8 cellular contexts compared by ENCODE assay signal in the genomic region with DNA sequence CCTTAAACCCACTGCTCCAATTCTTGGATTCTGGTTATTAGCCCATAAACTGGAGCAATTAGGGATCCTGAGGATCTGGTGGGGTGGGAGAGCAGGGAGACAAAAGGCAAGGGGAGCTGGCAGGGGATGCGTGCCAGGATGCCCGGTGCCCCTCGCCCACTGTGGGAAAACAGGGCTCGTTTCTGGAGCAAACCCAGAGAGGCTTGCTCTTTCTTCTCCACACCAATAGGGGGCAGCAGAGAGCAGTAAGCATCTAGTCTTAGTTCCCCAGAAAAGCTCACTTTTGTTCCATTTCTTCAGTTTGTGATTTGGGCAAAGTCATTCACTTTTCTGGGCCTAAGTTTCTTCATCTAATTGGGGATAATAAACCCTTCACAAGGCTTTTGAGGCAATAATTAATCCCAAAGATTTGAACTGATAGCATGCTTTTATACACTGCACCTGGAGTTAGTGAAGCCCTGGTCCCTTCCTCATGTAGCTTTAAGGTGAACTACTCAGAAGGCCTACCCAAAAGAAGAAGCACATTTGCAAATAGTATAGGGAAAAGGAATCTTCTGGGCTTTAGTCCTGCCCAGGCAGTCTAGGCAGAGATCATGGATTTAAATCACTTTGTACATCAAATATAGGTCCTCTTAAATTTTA.
DNase-seq lines count a peak whose midpoint lies in the region; ATAC-seq and TF ChIP-seq lines count a peak whose summit lies in the region.

No MANE protein-coding gene starts in this region.

- no peaks in the 10 kb centered on the region for H3K9me3 ChIP-seq in heart left ventricle

- peak overlapping the region in 1 of 12 donors; percentile 0 for H3K27ac ChIP-seq in heart left ventricle

- no peak overlapping the region for H3K4me3 Mint-ChIP-seq in activated T-cell treated with anti-CD3 and anti-CD28 coated beads, Interleukin-2, amount 50 U/mL, for 72 hours

- TF ChIP-seq POLR2A in heart left ventricle (IDR thresholded peaks at IDR 0.05): no peak

- WGBS in heart left ventricle, 4 donors: 38 to 49% (median 40%) methylated on average over 4 of the region's 4 CpGs

- H3K4me3 ChIP-seq in heart left ventricle: no peak overlapping the region

- DNase-seq in Caki2 (ENCODE audit: low read depth) (peak; percentile 25), NCI-H345 (lab: John Stamatoyannopoulos, UW) (peak; percentile 14), heart left ventricle (peak in 2 of 5 donors; percentile 36 to 60), retina (peak; percentile 54), omental fat pad (ENCODE audit: low spot score) (no peak)
- DNase-seq in activated T-cell treated with anti-CD3 and anti-CD28 coated beads, Interleukin-2, amount 50 U/mL, for 72 hours: peak; percentile 33 to 52

- in situ Hi-C loops in Caki2 (cut with HindIII; ENCODE audit: low pct_unique_long_range_greater_than_20kb, low sequenced_read_pairs): no loop called here

- H3K4me1 ChIP-seq in heart left ventricle: peaks cover 0 to 10% (median 0%) of the 10 kb centered on the region in 12 donors

- H3K36me3 ChIP-seq in heart left ventricle: no peaks in the 10 kb centered on the region

- H3K9me3 Mint-ChIP-seq in activated T-cell treated with anti-CD3 and anti-CD28 coated beads, Interleukin-2, amount 50 U/mL, for 72 hours: no peaks in the 10 kb centered on the region

- H3K36me3 Mint-ChIP-seq in activated T-cell treated with anti-CD3 and anti-CD28 coated beads, Interleukin-2, amount 50 U/mL, for 72 hours (ENCODE audit: insufficient read depth in 2 of 2): no peaks in the 10 kb centered on the region

- TF ChIP-seq CTCF in heart left ventricle (IDR thresholded peaks at IDR 0.05) (peak; percentile 86 to 97 (median 92)), omental fat pad (IDR thresholded peaks at IDR 0.05) (peak in 1 of 3 donors; percentile 71)

- peak; percentile 68 for ATAC-seq in GM21723 (IDR thresholded peaks at IDR 0.05; ENCODE audit: unreplicated experiment)
- no peak for ATAC-seq in activated T-cell treated with anti-CD3 and anti-CD28 coated beads, Interleukin-2, amount 50 U/mL, for 72 hours (replicated peaks in 1 of 2)
- ATAC-seq in heart left ventricle: peak in 1 of 4 donors; percentile 50
- ATAC-seq in omental fat pad (ENCODE audit: low FRiP score): no peak
- ATAC-seq in HG02885 (IDR thresholded peaks at IDR 0.05; ENCODE audit: poor library complexity, unreplicated experiment): no peak

- H3K27me3 ChIP-seq in heart left ventricle: no peaks in the 10 kb centered on the region

- intact Hi-C loops in heart left ventricle (cut with DNase I): loop anchor here in 9 of 10 donors (1.0 to 10.0 kb wide), 9 partner anchors 509 to 1329 kb away; partner anchors contain the start of gene PLPP3 (in 2 of the 9)

- H3K27me3 Mint-ChIP-seq in activated T-cell treated with anti-CD3 and anti-CD28 coated beads, Interleukin-2, amount 50 U/mL, for 72 hours (ENCODE audit: low read depth): no peaks in the 10 kb centered on the region

- H3K27ac Mint-ChIP-seq in activated T-cell treated with anti-CD3 and anti-CD28 coated beads, Interleukin-2, amount 50 U/mL, for 72 hours: no peak overlapping the region

- H3K4me1 Mint-ChIP-seq in activated T-cell treated with anti-CD3 and anti-CD28 coated beads, Interleukin-2, amount 50 U/mL, for 72 hours (ENCODE audit: low read depth): peaks cover 9% of the 10 kb centered on the region
